In the genomic region with DNA sequence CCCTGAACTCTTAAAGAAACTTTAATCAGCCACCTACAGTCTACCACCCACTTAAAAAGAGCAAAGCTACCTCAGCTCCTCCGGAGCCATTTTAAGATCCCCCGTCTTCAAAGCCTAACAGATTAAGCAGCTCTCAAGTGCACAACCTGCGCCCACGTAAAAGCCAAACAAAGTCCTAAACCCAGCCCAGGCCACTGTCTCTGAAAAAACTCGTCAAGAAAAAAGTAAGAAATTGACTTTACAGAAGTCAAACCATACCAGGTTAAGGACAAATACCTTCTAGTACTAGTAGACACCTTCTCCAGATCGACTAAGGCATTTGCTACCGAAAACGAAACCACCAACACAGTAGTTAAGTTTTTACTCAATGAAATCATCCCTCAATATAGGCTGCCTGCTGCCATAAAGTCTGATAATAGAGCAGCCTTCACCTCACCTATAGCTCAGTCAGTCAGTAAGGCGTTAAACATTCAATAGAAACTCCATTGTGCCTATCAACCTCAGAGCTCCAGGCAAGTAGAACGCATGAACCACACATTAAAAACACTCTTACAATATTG, we compare ENCODE assay signal across 8 cellular contexts.
DNase-seq lines count a peak whose midpoint lies in the region; ATAC-seq and TF ChIP-seq lines count a peak whose summit lies in the region.
"Not testable (repeated sequence)": the region's sequence is repeated elsewhere in the genome, so short reads cannot be mapped to it uniquely, and the experiment has no call there.

No MANE protein-coding gene starts in this region.

- TF ChIP-seq CTCF in CD8-positive, alpha-beta T cell (IDR thresholded peaks at IDR 0.05); esophagus squamous epithelium (IDR thresholded peaks at IDR 0.05); suprapubic skin (IDR thresholded peaks at IDR 0.05): not testable (repeated sequence)

- H3K27me3 ChIP-seq in CD8-positive, alpha-beta T cell (ENCODE audit: insufficient read depth, low read length); esophagus squamous epithelium; muscle layer of duodenum (ENCODE audit: low read depth, low read length); skeletal muscle tissue (ENCODE audit: control insufficient read depth in 3 of 3, insufficient read depth in 3 of 3, low read length in 3 of 3); suprapubic skin: not testable (repeated sequence)

- H3K9me3 ChIP-seq in CD8-positive, alpha-beta T cell (ENCODE audit: low read length); esophagus squamous epithelium; muscle layer of duodenum (ENCODE audit: control insufficient read depth in 1 of 2, low read length in 2 of 2); skeletal muscle tissue (ENCODE audit: control insufficient read depth in 3 of 3, low read length in 3 of 3); suprapubic skin: not testable (repeated sequence)

- not testable (repeated sequence) for ATAC-seq in CD8-positive, alpha-beta T cell; T-cell (replicated peaks in 1 of 4); activated naive CD8-positive, alpha-beta T cell treated with anti-CD3 and anti-CD28 coated beads, Interleukin-2, amount 50 U/mL, for 24 hours

- H3K4me1 Mint-ChIP-seq in CD8-positive, alpha-beta T cell (ENCODE audit: low read depth) = peaks cover 51% of the 10 kb centered on the region
- peaks cover 45 to 53% (median 49%) of the 10 kb centered on the region in 3 donors for H3K4me1 Mint-ChIP-seq in T-cell
- H3K4me1 Mint-ChIP-seq in activated naive CD8-positive, alpha-beta T cell treated with anti-CD3 and anti-CD28 coated beads, Interleukin-2, amount 50 U/mL, for 24 hours = peaks cover 52% of the 10 kb centered on the region

- peak overlapping the region; percentile 50 for H3K4me3 ChIP-seq in CD8-positive, alpha-beta T cell (ENCODE audit: low read depth, low read length)
- peak overlapping the region; percentile 6 to 49 (median 16) for H3K4me3 ChIP-seq in esophagus squamous epithelium
- H3K4me3 ChIP-seq in muscle layer of duodenum (ENCODE audit: low read depth in 1 of 2, low read length in 2 of 2) = peak overlapping the region; percentile 7 to 38
- H3K4me3 ChIP-seq in skeletal muscle tissue (ENCODE audit: low read length in 3 of 3) = not testable (repeated sequence)
- peak overlapping the region; percentile 26 for H3K4me3 ChIP-seq in suprapubic skin

- not testable (repeated sequence) for TF ChIP-seq POLR2A in esophagus squamous epithelium (IDR thresholded peaks at IDR 0.05); suprapubic skin (IDR thresholded peaks at IDR 0.05)

- H3K36me3 ChIP-seq in CD8-positive, alpha-beta T cell (ENCODE audit: insufficient read depth, low read length); esophagus squamous epithelium; muscle layer of duodenum (ENCODE audit: control insufficient read depth in 1 of 2, insufficient read depth in 2 of 2, low read length in 2 of 2); skeletal muscle tissue (ENCODE audit: control insufficient read depth in 3 of 3, insufficient read depth in 3 of 3, low read length in 3 of 3); suprapubic skin: not testable (repeated sequence)

- peak overlapping the region; percentile 98 for H3K4me3 Mint-ChIP-seq in CD8-positive, alpha-beta T cell
- H3K4me3 Mint-ChIP-seq in T-cell = peak overlapping the region; percentile 90 to 91 (median 90)
- peak overlapping the region; percentile 84 for H3K4me3 Mint-ChIP-seq in activated naive CD8-positive, alpha-beta T cell treated with anti-CD3 and anti-CD28 coated beads, Interleukin-2, amount 50 U/mL, for 24 hours

- H3K27ac ChIP-seq in CD8-positive, alpha-beta T cell (ENCODE audit: low read depth, low read length) = peak overlapping the region; percentile 56
- H3K27ac ChIP-seq in esophagus squamous epithelium (peak overlapping the region in 2 of 4 donors; percentile 46 to 70), skeletal muscle tissue (ENCODE audit: low read depth, low read length) (peak overlapping the region; percentile 12)
- H3K27ac ChIP-seq in muscle layer of duodenum (ENCODE audit: low read length); suprapubic skin: not testable (repeated sequence)

- CTCF ChIA-PET in CD8-positive, alpha-beta T cell (lab: Charles Lee); T-cell (lab: Charles Lee): not testable (repeated sequence)

- not testable (repeated sequence) for H3K9me3 Mint-ChIP-seq in CD8-positive, alpha-beta T cell; T-cell; activated naive CD8-positive, alpha-beta T cell treated with anti-CD3 and anti-CD28 coated beads, Interleukin-2, amount 50 U/mL, for 24 hours

- WGBS in esophagus squamous epithelium, 2 donors = 34 to 40% methylated on average over 6 to 10 of the region's 10 CpGs
- 59% methylated on average over 10 of the region's 10 CpGs for WGBS in suprapubic skin

- intact Hi-C loops in CD8-positive, alpha-beta T cell (cut with DNase I, micrococcal nuclease) = loop anchor here in 1 of 2 experiments (2.0 to 5.0 kb wide), 2 partner anchors 86 to 508 kb away; no protein-coding TSS in a partner anchor
- intact Hi-C loops in esophagus squamous epithelium (cut with DNase I) = not testable (repeated sequence)

- H3K36me3 Mint-ChIP-seq in CD8-positive, alpha-beta T cell; T-cell; activated naive CD8-positive, alpha-beta T cell treated with anti-CD3 and anti-CD28 coated beads, Interleukin-2, amount 50 U/mL, for 24 hours (ENCODE audit: low read depth): not testable (repeated sequence)

- DNase-seq in CD8-positive, alpha-beta T cell = peak in 5 of 7 experiments; percentile 11 to 60 (median 16)
- DNase-seq in T-cell = peak in 19 of 34 experiments; percentile 3 to 41 (median 14)
- DNase-seq in activated T-cell treated with anti-CD3 and anti-CD28 coated beads for 24 hours (ENCODE audit: low read depth) = peak; percentile 9
- peak; percentile 6 for DNase-seq in activated naive CD8-positive, alpha-beta T cell treated with anti-CD3 and anti-CD28 coated beads, Interleukin-2, amount 50 U/mL, for 24 hours
- DNase-seq in esophagus squamous epithelium (lab: John Stamatoyannopoulos, UW); suprapubic skin (ENCODE audit: low spot score in 2 of 2): not testable (repeated sequence)

- TF ChIP-seq EP300 in suprapubic skin (IDR thresholded peaks at IDR 0.05) = not testable (repeated sequence)

- POLR2A ChIA-PET in CD8-positive, alpha-beta T cell (lab: Charles Lee); T-cell (lab: Charles Lee): not testable (repeated sequence)

- not testable (repeated sequence) for H3K27me3 Mint-ChIP-seq in CD8-positive, alpha-beta T cell (ENCODE audit: low read depth); T-cell; activated naive CD8-positive, alpha-beta T cell treated with anti-CD3 and anti-CD28 coated beads, Interleukin-2, amount 50 U/mL, for 24 hours

- H3K27ac Mint-ChIP-seq in CD8-positive, alpha-beta T cell = peak overlapping the region; percentile 99
- H3K27ac Mint-ChIP-seq in T-cell = peak overlapping the region; percentile 97 to 99
- peak overlapping the region; percentile 95 for H3K27ac Mint-ChIP-seq in activated naive CD8-positive, alpha-beta T cell treated with anti-CD3 and anti-CD28 coated beads, Interleukin-2, amount 50 U/mL, for 24 hours

- peaks cover 20% of the 10 kb centered on the region for H3K4me1 ChIP-seq in CD8-positive, alpha-beta T cell (ENCODE audit: insufficient read depth, low read length)
- H3K4me1 ChIP-seq in esophagus squamous epithelium = peaks cover 0 to 11% (median 0%) of the 10 kb centered on the region in 3 donors
- not testable (repeated sequence) for H3K4me1 ChIP-seq in muscle layer of duodenum (ENCODE audit: control insufficient read depth in 1 of 2, insufficient read depth in 2 of 2, low read length in 2 of 2); skeletal muscle tissue (ENCODE audit: control insufficient read depth in 3 of 3, insufficient read depth in 3 of 3, low read length in 3 of 3); suprapubic skin

- peak overlapping the region in 1 of 3 donors; percentile 45 for H3K9ac ChIP-seq in skeletal muscle tissue (ENCODE audit: low read depth in 1 of 3, low read length in 3 of 3)
